Comparison of ENCODE assay signal across 8 cellular contexts in the genomic region with DNA sequence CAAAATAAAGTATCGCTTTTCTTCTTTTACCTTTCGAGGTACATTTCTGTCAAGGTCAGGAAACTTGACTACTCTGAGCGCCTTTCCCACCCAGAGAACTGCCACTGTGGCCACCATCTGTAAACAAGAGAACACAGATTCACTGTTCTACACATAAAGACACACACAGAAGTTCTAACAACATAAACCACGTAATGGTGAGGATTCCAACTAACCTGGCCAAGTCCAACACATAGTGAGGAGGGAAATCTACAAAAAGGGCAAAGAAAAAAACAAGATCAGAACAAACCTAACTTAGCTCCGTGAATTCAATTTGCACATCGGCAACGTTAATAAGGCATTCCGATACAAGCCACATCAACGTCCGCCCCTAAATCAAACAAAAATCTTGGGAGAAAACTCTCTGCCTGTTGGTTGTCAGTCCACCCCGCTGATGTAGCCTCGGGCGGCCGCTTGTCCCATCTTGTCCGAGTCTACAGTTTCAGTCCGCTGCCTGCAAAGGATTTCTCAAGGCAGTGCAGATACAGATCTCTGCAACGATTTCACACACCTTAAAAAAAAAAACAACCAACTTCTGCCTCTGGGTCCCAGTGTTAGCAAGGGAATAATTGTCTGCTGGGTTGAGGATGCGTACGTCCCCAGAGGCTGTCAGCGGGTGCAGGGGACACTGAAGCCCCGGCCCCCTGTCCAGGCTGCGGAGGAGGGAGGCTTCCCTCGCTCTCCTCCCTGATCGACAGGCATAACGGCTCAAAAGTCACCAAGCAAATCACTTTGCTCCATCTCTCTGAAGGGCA. TPM values are rescaled to one million over a fixed set of nuclear protein-coding genes. Genes with fewer than 3 reads are reported as not detected.
DNase-seq lines count a peak whose midpoint lies in the region; ATAC-seq and TF ChIP-seq lines count a peak whose summit lies in the region.

No MANE protein-coding gene starts in this region.

- peak; percentile 16 for DNase-seq in GM20000 (ENCODE audit: low spot score)
- DNase-seq in HL-60 (ENCODE audit: low read depth in 1 of 2, low spot score in 1 of 2), result peak in 1 of 2 experiments; percentile 25
- DNase-seq in T-helper 17 cell, result peak in 1 of 3 donors; percentile 13
- DNase-seq in left lung, result peak; percentile 48 to 73
- peak; percentile 18 for DNase-seq in stimulated activated CD8-positive, alpha-beta memory T cell treated with anti-CD3 and anti-CD28 coated beads, Interleukin-12 subunit alpha, Interleukin-12 subunit beta, amount 100 ng/mL, for 4 hours (ENCODE audit: low read depth)

- peak overlapping the region; percentile 81 for H3K4me3 ChIP-seq in DOHH2 (ENCODE audit: low read length)
- peak overlapping the region; percentile 79 for H3K4me3 ChIP-seq in HL-60 (replicated peaks; ENCODE audit: insufficient read depth, low read length)
- H3K4me3 ChIP-seq in left lung, result peak overlapping the region; percentile 75 to 81

- H3K9me3 ChIP-seq in DOHH2 (ENCODE audit: control insufficient read depth, insufficient read depth, low read length) (no peaks in the 10 kb centered on the region), T-helper 17 cell (ENCODE audit: control insufficient read depth, low read length, poor library complexity, severe bottlenecking) (no peaks in the 10 kb centered on the region), left lung (no peaks in the 10 kb centered on the region)

- H3K79me2 ChIP-seq in DOHH2 (ENCODE audit: control insufficient read depth, low read length), result peaks cover 55% of the 10 kb centered on the region

- peaks cover 24% of the 10 kb centered on the region for H3K4me1 Mint-ChIP-seq in T-helper 17 cell
- peaks cover 24% of the 10 kb centered on the region for H3K4me1 Mint-ChIP-seq in dendritic cell treated with granulocyte-macrophage colony-stimulating factor and Interleukin-4, amounts not matched to agents 40 ng/mL and 50 ng/mL, for 4 days (ENCODE audit: low read depth)

- TF ChIP-seq CTCF in DOHH2 (IDR thresholded peaks at IDR 0.05; ENCODE audit: low read depth, low read length, poor library complexity, severe bottlenecking) (no peak), GM20000 (IDR thresholded peaks at IDR 0.05; ENCODE audit: extremely low read depth, missing control alignments) (no peak), HL-60 (IDR thresholded peaks at IDR 0.05; ENCODE audit: insufficient read depth, low read length) (no peak), left lung (IDR thresholded peaks at IDR 0.05) (no peak)

- intact Hi-C loops in dendritic cell treated with granulocyte-macrophage colony-stimulating factor and Interleukin-4, amounts not matched to agents 40 ng/mL and 50 ng/mL, for 4 days (cut with micrococcal nuclease), result loop anchor here (5.0 to 10.0 kb wide), 3 partner anchors 92 to 382 kb away; a partner anchor contains a TSS
- intact Hi-C loops in left lung (cut with DNase I), result no loop called here

- no peaks in the 10 kb centered on the region for H4K20me1 ChIP-seq in DOHH2 (ENCODE audit: control insufficient read depth, insufficient read depth, low read depth, low read length)

- H3K4me3 Mint-ChIP-seq in T-helper 17 cell, result peak overlapping the region; percentile 96
- H3K4me3 Mint-ChIP-seq in dendritic cell treated with granulocyte-macrophage colony-stimulating factor and Interleukin-4, amounts not matched to agents 40 ng/mL and 50 ng/mL, for 4 days, result peak overlapping the region; percentile 85

- H3F3A ChIP-seq in DOHH2 (ENCODE audit: control insufficient read depth, insufficient read depth), result no peaks in the 10 kb centered on the region; the same call in 1 of the 2 replicates

- ATAC-seq in T-helper 17 cell, result no peak
- ATAC-seq in left lung, result peak; percentile 38
- no peak for ATAC-seq in GM19324 (IDR thresholded peaks at IDR 0.05; ENCODE audit: low FRiP score, unreplicated experiment)

- peaks cover 6% of the 10 kb centered on the region for H3K27me3 Mint-ChIP-seq in T-helper 17 cell
- no peaks in the 10 kb centered on the region for H3K27me3 Mint-ChIP-seq in dendritic cell treated with granulocyte-macrophage colony-stimulating factor and Interleukin-4, amounts not matched to agents 40 ng/mL and 50 ng/mL, for 4 days

- peaks cover 42% of the 10 kb centered on the region for H3K4me1 ChIP-seq in DOHH2 (ENCODE audit: control insufficient read depth, low read length)
- peaks cover 0 to 20% of the 10 kb centered on the region in 2 donors for H3K4me1 ChIP-seq in left lung

- H3K36me3 Mint-ChIP-seq in T-helper 17 cell (ENCODE audit: low read depth), result peaks cover 2% of the 10 kb centered on the region
- peaks cover 41% of the 10 kb centered on the region for H3K36me3 Mint-ChIP-seq in dendritic cell treated with granulocyte-macrophage colony-stimulating factor and Interleukin-4, amounts not matched to agents 40 ng/mL and 50 ng/mL, for 4 days (ENCODE audit: low read depth)

- peak overlapping the region; percentile 93 for H3K27ac Mint-ChIP-seq in T-helper 17 cell
- peak overlapping the region; percentile 92 for H3K27ac Mint-ChIP-seq in dendritic cell treated with granulocyte-macrophage colony-stimulating factor and Interleukin-4, amounts not matched to agents 40 ng/mL and 50 ng/mL, for 4 days

- H3K4me2 ChIP-seq in DOHH2 (ENCODE audit: low read length), result peak overlapping the region; percentile 91

- H3K36me3 ChIP-seq in DOHH2 (ENCODE audit: control insufficient read depth, low read length) (peaks cover 58% of the 10 kb centered on the region), left lung (peaks cover 0 to 16% of the 10 kb centered on the region in 2 donors)

- H3K9me3 Mint-ChIP-seq in dendritic cell treated with granulocyte-macrophage colony-stimulating factor and Interleukin-4, amounts not matched to agents 40 ng/mL and 50 ng/mL, for 4 days, result no peaks in the 10 kb centered on the region

- H3K27ac ChIP-seq in DOHH2 (ENCODE audit: low read depth, low read length), result peak overlapping the region; percentile 81
- H3K27ac ChIP-seq in HL-60 (replicated peaks), result peak overlapping the region; percentile 63
- peak overlapping the region; percentile 93 to 94 for H3K27ac ChIP-seq in left lung

- no peaks in the 10 kb centered on the region for H3K9me2 ChIP-seq in DOHH2 (replicated peaks; ENCODE audit: control insufficient read depth, low read length)

- no peaks in the 10 kb centered on the region for H3K27me3 ChIP-seq in DOHH2 (ENCODE audit: control insufficient read depth, low read length)
- no peaks in the 10 kb centered on the region for H3K27me3 ChIP-seq in HL-60 (ENCODE audit: insufficient read depth, poor library complexity, severe bottlenecking)
- no peaks in the 10 kb centered on the region for H3K27me3 ChIP-seq in left lung

RNA-seq across cellular contexts. Expression of a gene that starts 1.0 kb away (rescaled TPM):
- total RNA-seq in T-helper 17 cell (10 to 100 TPM; 10.5 to 14.1 TPM), left lung (10 to 100 TPM in 1 of 2 donors, 1 to 10 TPM in 1; 9.2 to 10.9 TPM)
